Comparison of ENCODE assay signal across 1 cellular context in the genomic region with DNA sequence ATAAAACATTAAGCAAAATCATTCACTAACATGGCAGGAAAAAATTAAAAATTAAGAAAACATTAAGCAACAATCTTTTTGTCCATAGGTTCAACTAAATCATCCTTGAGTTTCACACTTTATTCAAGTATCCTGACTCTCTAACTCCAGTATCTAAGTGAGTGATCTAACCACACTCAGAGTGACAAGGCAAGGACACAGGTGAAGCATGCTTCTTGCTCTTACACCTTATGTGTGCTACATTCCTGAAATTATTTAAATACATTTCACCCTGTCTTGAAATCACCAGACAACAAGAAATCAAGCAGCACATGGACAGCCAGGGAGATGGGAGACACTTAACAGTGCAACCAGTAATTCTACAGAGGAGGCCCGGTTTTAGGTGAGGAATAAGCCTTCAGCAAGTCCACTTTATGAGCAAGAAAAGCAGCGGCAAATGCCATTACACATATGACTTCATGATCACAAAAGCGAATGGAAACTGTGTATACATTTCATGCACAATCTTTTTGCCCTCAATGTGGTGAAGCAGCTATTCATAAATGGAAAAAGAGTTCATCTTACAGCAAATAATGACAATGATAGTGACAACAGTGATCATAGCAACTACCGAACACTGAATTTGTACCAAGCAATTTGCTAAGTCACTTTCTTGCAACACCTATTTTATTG.
TF ChIP-seq lines count a peak whose summit lies in the region.

No MANE protein-coding gene starts in this region.

TF ChIP-seq in HepG2, 621 proteins besides CTCF, POLR2A, EP300 and RAD21:
- TF ChIP-seq JUNB (CRISPR knock-in tag; IDR thresholded peaks at IDR 0.05; ENCODE audit: borderline replicate concordance) (no peak), SRSF1 (optimal IDR thresholded peaks at IDR 0.05; ENCODE audit: low read depth, low read length) (no peak), ETS1 (CRISPR knock-in tag; IDR thresholded peaks at IDR 0.05) (no peak), ADNP (CRISPR knock-in tag; IDR thresholded peaks at IDR 0.05) (no peak)
- TF ChIP-seq, protein P1, sequence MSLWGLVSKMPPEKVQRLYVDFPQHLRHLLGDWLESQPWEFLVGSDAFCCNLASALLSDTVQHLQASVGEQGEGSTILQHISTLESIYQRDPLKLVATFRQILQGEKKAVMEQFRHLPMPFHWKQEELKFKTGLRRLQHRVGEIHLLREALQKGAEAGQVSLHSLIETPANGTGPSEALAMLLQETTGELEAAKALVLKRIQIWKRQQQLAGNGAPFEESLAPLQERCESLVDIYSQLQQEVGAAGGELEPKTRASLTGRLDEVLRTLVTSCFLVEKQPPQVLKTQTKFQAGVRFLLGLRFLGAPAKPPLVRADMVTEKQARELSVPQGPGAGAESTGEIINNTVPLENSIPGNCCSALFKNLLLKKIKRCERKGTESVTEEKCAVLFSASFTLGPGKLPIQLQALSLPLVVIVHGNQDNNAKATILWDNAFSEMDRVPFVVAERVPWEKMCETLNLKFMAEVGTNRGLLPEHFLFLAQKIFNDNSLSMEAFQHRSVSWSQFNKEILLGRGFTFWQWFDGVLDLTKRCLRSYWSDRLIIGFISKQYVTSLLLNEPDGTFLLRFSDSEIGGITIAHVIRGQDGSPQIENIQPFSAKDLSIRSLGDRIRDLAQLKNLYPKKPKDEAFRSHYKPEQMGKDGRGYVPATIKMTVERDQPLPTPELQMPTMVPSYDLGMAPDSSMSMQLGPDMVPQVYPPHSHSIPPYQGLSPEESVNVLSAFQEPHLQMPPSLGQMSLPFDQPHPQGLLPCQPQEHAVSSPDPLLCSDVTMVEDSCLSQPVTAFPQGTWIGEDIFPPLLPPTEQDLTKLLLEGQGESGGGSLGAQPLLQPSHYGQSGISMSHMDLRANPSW (CRISPR knock-in tag; IDR thresholded peaks at IDR 0.05; ENCODE audit: borderline replicate concordance) = no peak
- TF ChIP-seq, protein P2, sequence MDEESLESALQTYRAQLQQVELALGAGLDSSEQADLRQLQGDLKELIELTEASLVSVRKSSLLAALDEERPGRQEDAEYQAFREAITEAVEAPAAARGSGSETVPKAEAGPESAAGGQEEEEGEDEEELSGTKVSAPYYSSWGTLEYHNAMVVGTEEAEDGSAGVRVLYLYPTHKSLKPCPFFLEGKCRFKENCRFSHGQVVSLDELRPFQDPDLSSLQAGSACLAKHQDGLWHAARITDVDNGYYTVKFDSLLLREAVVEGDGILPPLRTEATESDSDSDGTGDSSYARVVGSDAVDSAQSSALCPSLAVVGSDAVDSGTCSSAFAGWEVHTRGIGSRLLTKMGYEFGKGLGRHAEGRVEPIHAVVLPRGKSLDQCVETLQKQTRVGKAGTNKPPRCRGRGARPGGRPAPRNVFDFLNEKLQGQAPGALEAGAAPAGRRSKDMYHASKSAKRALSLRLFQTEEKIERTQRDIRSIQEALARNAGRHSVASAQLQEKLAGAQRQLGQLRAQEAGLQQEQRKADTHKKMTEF (CRISPR knock-in tag; IDR thresholded peaks at IDR 0.05) = no peak
